ENCODE assay signal across 18 cellular contexts in genomic region chr1:154320882-154321608, GRCh38. TPM values are rescaled to one million over a fixed set of nuclear protein-coding genes. Genes with fewer than 3 reads are reported as not detected.
DNase-seq lines count a peak whose midpoint lies in the region; ATAC-seq and TF ChIP-seq lines count a peak whose summit lies in the region.
"Had no signal": no experiment of that assay in that cellular context is flagged by ENCODE, and none has a peak within 500 bp of the region (broad histone marks: within the 10 kb centered on the region; RNA-seq: fewer than 3 reads in every experiment).

A gene with protein sequence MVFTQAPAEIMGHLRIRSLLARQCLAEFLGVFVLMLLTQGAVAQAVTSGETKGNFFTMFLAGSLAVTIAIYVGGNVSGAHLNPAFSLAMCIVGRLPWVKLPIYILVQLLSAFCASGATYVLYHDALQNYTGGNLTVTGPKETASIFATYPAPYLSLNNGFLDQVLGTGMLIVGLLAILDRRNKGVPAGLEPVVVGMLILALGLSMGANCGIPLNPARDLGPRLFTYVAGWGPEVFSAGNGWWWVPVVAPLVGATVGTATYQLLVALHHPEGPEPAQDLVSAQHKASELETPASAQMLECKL (plus strand): TSS chr1:154321093. CDS start chr1:154321156, 63 bp downstream.

- H3K4me3 Mint-ChIP-seq in WTC11 (no peak within 1 kb of the TSS), neural progenitor cell (no peak within 1 kb of the TSS), Calu3 (ENCODE audit: low read depth, unreplicated experiment) (no peak within 1 kb of the TSS)
- no peak within 1 kb of the TSS for H3K4me3 Mint-ChIP-seq in activated T-helper 2 cell treated with anti-CD3 and anti-CD28 coated beads, Interferon-gamma antibody, Interleukin-2, Interleukin-4, amounts not matched to agents 10 μg/mL and 5 μg/mL and 100 μg/mL, durations not matched to agents 14 hours and 24 hours and 36 hours (ENCODE audit: low read depth)
- H3K4me3 Mint-ChIP-seq: activated T-helper 1 cell treated with anti-CD3 and anti-CD28 coated beads, Interleukin-12 subunit alpha, Interleukin-12 subunit beta, Interleukin-2, Interleukin-4 antibody, amounts not matched to agents 30 ng/mL and 10 ng/mL and 1 ng/mL, durations not matched to agents 14 hours and 24 hours and 36 hours had no signal

- no peaks in the 10 kb centered on the region for H4K20me1 ChIP-seq in neural progenitor cell (ENCODE audit: low read depth)

- peak; percentile 71 for DNase-seq in NCI-H226
- no peak for DNase-seq in WTC11 (ENCODE audit: low spot score)
- DNase-seq in heart left ventricle = peak in 1 of 5 donors; percentile 34
- DNase-seq in neural progenitor cell (ENCODE audit: low spot score) = no peak
- DNase-seq in activated T-helper 2 cell treated with anti-CD3 and anti-CD28 coated beads, Interferon-gamma antibody, Interleukin-2, Interleukin-4, amounts not matched to agents 10 μg/mL and 5 μg/mL and 100 μg/mL, durations not matched to agents 14 hours and 24 hours and 36 hours (ENCODE audit: low spot score) = no peak
- DNase-seq in stimulated activated naive CD4-positive, alpha-beta T cell treated with Interleukin-2 at 50 U/mL for 16 hours (lab: John Stamatoyannopoulos, UW) = no peak
- no peak for DNase-seq in SKM-1 (lab: John Stamatoyannopoulos, UW; ENCODE audit: unreplicated experiment)
- no peak for DNase-seq in Calu3
- DNase-seq: C1 segment of cervical spinal cord; effector CD4-positive, alpha-beta T cell; EL; NCI-H1436; NCI-H446 treated with DMSO at 0.1 percent for 48 hours; T-helper 2 cell had no signal

- CTCF ChIA-PET in WTC11 (lab: Charles Lee) = interaction anchor here (1.2 to 6.1 kb wide), 2 partner anchors 14 kb away, joined by 7 to 168 read pairs; no protein-coding TSS in a partner anchor
- CTCF ChIA-PET in Calu3 (lab: Charles Lee) = interaction anchor here (0.8 kb wide), 1 partner anchor 8 kb away, joined by 8 read pairs; no protein-coding TSS in a partner anchor

- H3K27me3 ChIP-seq in heart left ventricle (no peaks in the 10 kb centered on the region), neural progenitor cell (no peaks in the 10 kb centered on the region)
- H3K27me3 ChIP-seq: ascending aorta, gastroesophageal sphincter had no signal

- no peak within 1 kb of the TSS for H3K4me3 ChIP-seq in heart left ventricle
- H3K4me3 ChIP-seq in neural progenitor cell = no peak within 1 kb of the TSS
- H3K4me3 ChIP-seq: ascending aorta, gastroesophageal sphincter had no signal

- H3K9me3 Mint-ChIP-seq in WTC11 (peaks cover 22% of the 10 kb centered on the region), neural progenitor cell (peaks cover 16% of the 10 kb centered on the region), Calu3 (ENCODE audit: low read depth, unreplicated experiment) (no peaks in the 10 kb centered on the region)
- peaks cover 20% of the 10 kb centered on the region for H3K9me3 Mint-ChIP-seq in activated T-helper 2 cell treated with anti-CD3 and anti-CD28 coated beads, Interferon-gamma antibody, Interleukin-2, Interleukin-4, amounts not matched to agents 10 μg/mL and 5 μg/mL and 100 μg/mL, durations not matched to agents 14 hours and 24 hours and 36 hours

- intact Hi-C loops in heart left ventricle (cut with DNase I) = loop anchor here in 1 of 10 donors (10.0 kb wide), 1 partner anchor 126 kb away; the partner anchor contains the start of gene TPM3
- intact Hi-C loops in activated T-helper 2 cell treated with anti-CD3 and anti-CD28 coated beads, Interferon-gamma antibody, Interleukin-2, Interleukin-4, amounts not matched to agents 10 μg/mL and 5 μg/mL and 100 μg/mL, durations not matched to agents 14 hours and 24 hours and 36 hours (cut with micrococcal nuclease) = loop anchor here (10.0 kb wide), 1 partner anchor 634 kb away; the partner anchor contains the start of gene PBXIP1
- intact Hi-C loops in Calu3 (cut with micrococcal nuclease; ENCODE audit: unreplicated experiment) = no loop called here

- no peak within 1 kb of the TSS for H3K4me2 ChIP-seq in neural progenitor cell

- H3K9me3 ChIP-seq in heart left ventricle (peaks cover 0 to 8% (median 0%) of the 10 kb centered on the region in 12 donors), neural progenitor cell (ENCODE audit: low read depth) (no peaks in the 10 kb centered on the region)
- H3K9me3 ChIP-seq: ascending aorta, gastroesophageal sphincter had no signal

- no peaks in the 10 kb centered on the region for H3K36me3 ChIP-seq in heart left ventricle
- no peaks in the 10 kb centered on the region for H3K36me3 ChIP-seq in neural progenitor cell
- H3K36me3 ChIP-seq: ascending aorta, gastroesophageal sphincter had no signal

- peaks cover 0 to 26% (median 8%) of the 10 kb centered on the region in 12 donors for H3K4me1 ChIP-seq in heart left ventricle
- H3K4me1 ChIP-seq in neural progenitor cell = no peaks in the 10 kb centered on the region
- H3K4me1 ChIP-seq: ascending aorta had no signal

- ATAC-seq in WTC11 (no peak), heart left ventricle (peak; percentile 24 to 71 (median 49))
- ATAC-seq: gastroesophageal sphincter, left lobe of liver had no signal

- peak within 1 kb of the TSS; percentile 6 for H2AFZ ChIP-seq in neural progenitor cell (replicated peaks)

- H3K4me1 Mint-ChIP-seq in WTC11 = no peaks in the 10 kb centered on the region
- no peaks in the 10 kb centered on the region for H3K4me1 Mint-ChIP-seq in neural progenitor cell
- H3K4me1 Mint-ChIP-seq in activated T-helper 2 cell treated with anti-CD3 and anti-CD28 coated beads, Interferon-gamma antibody, Interleukin-2, Interleukin-4, amounts not matched to agents 10 μg/mL and 5 μg/mL and 100 μg/mL, durations not matched to agents 14 hours and 24 hours and 36 hours (ENCODE audit: low read depth) = peaks cover 5% of the 10 kb centered on the region
- H3K4me1 Mint-ChIP-seq in Calu3 (ENCODE audit: low read depth, unreplicated experiment) = peaks cover 5% of the 10 kb centered on the region

- TF ChIP-seq CTCF in WTC11 (IDR thresholded peaks at IDR 0.05) (no peak), heart left ventricle (IDR thresholded peaks at IDR 0.05) (peak in 2 of 12 donors; percentile 15 to 19), neural progenitor cell (IDR thresholded peaks at IDR 0.05) (no peak), Calu3 (IDR thresholded peaks at IDR 0.05; ENCODE audit: unreplicated experiment) (no peak)

- H3K27ac ChIP-seq in heart left ventricle = peak within 1 kb of the TSS in 3 of 12 donors; percentile 17 to 31 (median 18)
- H3K27ac ChIP-seq in neural progenitor cell = no peak within 1 kb of the TSS
- H3K27ac ChIP-seq: ascending aorta, gastroesophageal sphincter had no signal

- H3K36me3 Mint-ChIP-seq in WTC11 = peaks cover 6% of the 10 kb centered on the region
- H3K36me3 Mint-ChIP-seq in neural progenitor cell = no peaks in the 10 kb centered on the region
- H3K36me3 Mint-ChIP-seq in activated T-helper 2 cell treated with anti-CD3 and anti-CD28 coated beads, Interferon-gamma antibody, Interleukin-2, Interleukin-4, amounts not matched to agents 10 μg/mL and 5 μg/mL and 100 μg/mL, durations not matched to agents 14 hours and 24 hours and 36 hours (ENCODE audit: low read depth) = no peaks in the 10 kb centered on the region
- peaks cover 17% of the 10 kb centered on the region for H3K36me3 Mint-ChIP-seq in Calu3 (ENCODE audit: insufficient read depth, unreplicated experiment)

- no TSS peak for BruUV-seq in Calu3 (replicated peaks; lab: Mats Ljungman, UMichigan)

- TF ChIP-seq POLR2A in heart left ventricle (IDR thresholded peaks at IDR 0.05) = no peak

- WGBS in heart left ventricle, 4 donors = 2 to 9% (median 7%) methylated on average over 9 of the region's 9 CpGs

- H3K27ac Mint-ChIP-seq in WTC11 (no peak within 1 kb of the TSS), neural progenitor cell (no peak within 1 kb of the TSS), Calu3 (ENCODE audit: unreplicated experiment) (no peak within 1 kb of the TSS)
- H3K27ac Mint-ChIP-seq in activated T-helper 2 cell treated with anti-CD3 and anti-CD28 coated beads, Interferon-gamma antibody, Interleukin-2, Interleukin-4, amounts not matched to agents 10 μg/mL and 5 μg/mL and 100 μg/mL, durations not matched to agents 14 hours and 24 hours and 36 hours = no peak within 1 kb of the TSS
- H3K27ac Mint-ChIP-seq: activated T-helper 1 cell treated with anti-CD3 and anti-CD28 coated beads, Interleukin-12 subunit alpha, Interleukin-12 subunit beta, Interleukin-2, Interleukin-4 antibody, amounts not matched to agents 30 ng/mL and 10 ng/mL and 1 ng/mL, durations not matched to agents 14 hours and 24 hours and 36 hours had no signal

- H3K9ac ChIP-seq in neural progenitor cell = no peak within 1 kb of the TSS

- H3K79me2 ChIP-seq in neural progenitor cell (ENCODE audit: low read depth) = no peaks in the 10 kb centered on the region

- POLR2A ChIA-PET in WTC11 (lab: Charles Lee) = interaction anchor here (0.7 kb wide), 1 partner anchor 10 kb away, joined by 3 read pairs; no protein-coding TSS in a partner anchor

- peaks cover 8% of the 10 kb centered on the region for H3F3A ChIP-seq in neural progenitor cell (ENCODE audit: low read depth)

- H3K27me3 Mint-ChIP-seq in WTC11 (ENCODE audit: low read depth) (peaks cover 11% of the 10 kb centered on the region), neural progenitor cell (ENCODE audit: insufficient read depth, low read depth) (peaks cover 8% of the 10 kb centered on the region), Calu3 (ENCODE audit: unreplicated experiment) (peaks cover 92% of the 10 kb centered on the region)
- H3K27me3 Mint-ChIP-seq in activated T-helper 2 cell treated with anti-CD3 and anti-CD28 coated beads, Interferon-gamma antibody, Interleukin-2, Interleukin-4, amounts not matched to agents 10 μg/mL and 5 μg/mL and 100 μg/mL, durations not matched to agents 14 hours and 24 hours and 36 hours (ENCODE audit: low read depth) = peaks cover 23% of the 10 kb centered on the region

TF ChIP-seq in WTC11, 78 proteins besides CTCF, POLR2A, EP300 and RAD21 (continues in another document):
- TF ChIP-seq, protein P1, sequence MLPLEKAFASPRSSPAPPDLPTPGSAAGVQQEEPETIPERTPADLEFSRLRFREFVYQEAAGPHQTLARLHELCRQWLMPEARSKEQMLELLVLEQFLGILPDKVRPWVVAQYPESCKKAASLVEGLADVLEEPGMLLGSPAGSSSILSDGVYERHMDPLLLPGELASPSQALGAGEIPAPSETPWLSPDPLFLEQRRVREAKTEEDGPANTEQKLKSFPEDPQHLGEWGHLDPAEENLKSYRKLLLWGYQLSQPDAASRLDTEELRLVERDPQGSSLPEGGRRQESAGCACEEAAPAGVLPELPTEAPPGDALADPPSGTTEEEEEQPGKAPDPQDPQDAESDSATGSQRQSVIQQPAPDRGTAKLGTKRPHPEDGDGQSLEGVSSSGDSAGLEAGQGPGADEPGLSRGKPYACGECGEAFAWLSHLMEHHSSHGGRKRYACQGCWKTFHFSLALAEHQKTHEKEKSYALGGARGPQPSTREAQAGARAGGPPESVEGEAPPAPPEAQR (CRISPR knock-in tag; IDR thresholded peaks at IDR 0.05) = no peak

RNA-seq across cellular contexts. Expression of the gene that starts here (rescaled TPM):
- total RNA-seq in WTC11 (2021) (not detected in 3 replicates), heart left ventricle (under 1 TPM in 6 of 9 donors, not detected in 3; 0.23 to 0.93 (median 0.55) TPM), neural progenitor cell (ENCODE audit: low replicate concordance) (not detected in 2 replicates), Calu3 (2022) (not detected in 2 replicates)
- 1 to 10 TPM in 1 of 2 donors, under 1 TPM in 1; 0.15 to 1.2 TPM for polyA plus RNA-seq in heart left ventricle
- not detected in 2 replicates for total RNA-seq in activated T-helper 2 cell treated with anti-CD3 and anti-CD28 coated beads, Interferon-gamma antibody, Interleukin-2, Interleukin-4, amounts not matched to agents 10 μg/mL and 5 μg/mL and 100 μg/mL, durations not matched to agents 14 hours and 24 hours and 36 hours
- total RNA-seq: activated T-helper 1 cell treated with anti-CD3 and anti-CD28 coated beads, Interleukin-12 subunit alpha, Interleukin-12 subunit beta, Interleukin-2, Interleukin-4 antibody, amounts not matched to agents 30 ng/mL and 10 ng/mL and 1 ng/mL, durations not matched to agents 14 hours and 24 hours and 36 hours; ascending aorta; left lobe of liver had no signal
